8 cellular contexts compared by ENCODE assay signal in genomic region chr1:180154325-180155201, GRCh38. TPM values are rescaled to one million over a fixed set of nuclear protein-coding genes. Genes with fewer than 3 reads are reported as not detected.
A peak's percentile ranks its signal among the peaks of the same experiment; 100 is the strongest.
DNase-seq lines count a peak whose midpoint lies in the region; ATAC-seq and TF ChIP-seq lines count a peak whose summit lies in the region.

QSOX1 (plus strand) TSS chr1:180154869; CDS start chr1:180154908, 39 bp downstream.

- H3K27ac ChIP-seq in coronary artery = peak within 1 kb of the TSS; percentile 79 to 93

- peak within 1 kb of the TSS; percentile 87 for H3K4me3 Mint-ChIP-seq in activated CD4-positive, alpha-beta T cell treated with anti-CD3 and anti-CD28 coated beads, Interleukin-2, amount 10 ng/mL, durations not matched to agents 7 days and 5 days

- no peaks in the 10 kb centered on the region; the same call in 1 of the 2 replicates for H3K36me3 ChIP-seq in BJ (ENCODE audit: control insufficient read depth, insufficient read depth, low read length)

- H3K36me3 Mint-ChIP-seq in activated CD4-positive, alpha-beta T cell treated with anti-CD3 and anti-CD28 coated beads, Interleukin-2, amount 10 ng/mL, durations not matched to agents 7 days and 5 days (ENCODE audit: low read depth) = no peaks in the 10 kb centered on the region

- TF ChIP-seq CTCF in BJ (IDR thresholded peaks at IDR 0.05; ENCODE audit: insufficient read depth, low read depth, low read length) (no peak), coronary artery (IDR thresholded peaks at IDR 0.05) (no peak)

- DNase-seq in BJ (ENCODE audit: low read depth) (no peak), GM19238 (ENCODE audit: insufficient read length, low spot score) (peak; percentile 97), NCI-H510A treated with DMSO at 0.1 percent for 48 hours (lab: John Stamatoyannopoulos, UW) (peak; percentile 51), coronary artery (ENCODE audit: low spot score) (peak; percentile 93), left kidney (ENCODE audit: low read depth, low spot score) (peak; percentile 93)
- DNase-seq in activated CD4-positive, alpha-beta T cell treated with anti-CD3 and anti-CD28 coated beads, Interleukin-2, amount 10 ng/mL, durations not matched to agents 7 days and 5 days = peak; percentile 89
- DNase-seq in stimulated activated CD4-positive, alpha-beta T cell treated with anti-CD3 and anti-CD28 coated beads, Interleukin-2, amount 100 ng/mL, for 24 hours = peak; percentile 86 to 87

- H3K9me3 Mint-ChIP-seq in activated CD4-positive, alpha-beta T cell treated with anti-CD3 and anti-CD28 coated beads, Interleukin-2, amount 10 ng/mL, durations not matched to agents 7 days and 5 days = no peaks in the 10 kb centered on the region

- H3K4me3 ChIP-seq in BJ (ENCODE audit: low read depth, low read length) (peak within 1 kb of the TSS; percentile 71), coronary artery (peak within 1 kb of the TSS; percentile 99)

- H3K4me1 Mint-ChIP-seq in activated CD4-positive, alpha-beta T cell treated with anti-CD3 and anti-CD28 coated beads, Interleukin-2, amount 10 ng/mL, durations not matched to agents 7 days and 5 days = peaks cover 28% of the 10 kb centered on the region

- ATAC-seq in HG03439 (IDR thresholded peaks at IDR 0.05; ENCODE audit: unreplicated experiment) = peak; percentile 93

- peak within 1 kb of the TSS; percentile 92 for H3K27ac Mint-ChIP-seq in activated CD4-positive, alpha-beta T cell treated with anti-CD3 and anti-CD28 coated beads, Interleukin-2, amount 10 ng/mL, durations not matched to agents 7 days and 5 days

- H3K27me3 ChIP-seq in BJ (ENCODE audit: control insufficient read depth, insufficient read depth, low read length) = no peaks in the 10 kb centered on the region

- CTCF ChIA-PET in BJ (lab: Yijun Ruan, JAX) = interaction anchor here (0.6 to 0.8 kb wide), 2 partner anchors 24 to 82 kb away, joined by 3 read pairs; no protein-coding TSS in a partner anchor
- CTCF ChIA-PET in activated CD4-positive, alpha-beta T cell treated with anti-CD3 and anti-CD28 coated beads, Interleukin-2, amount 10 ng/mL, durations not matched to agents 7 days and 5 days (lab: Charles Lee) = interaction anchor here (1.1 to 1.2 kb wide), 3 partner anchors 11 to 24 kb away, joined by 3 to 4 read pairs (median 4); no protein-coding TSS in a partner anchor

- no peaks in the 10 kb centered on the region for H3K27me3 Mint-ChIP-seq in activated CD4-positive, alpha-beta T cell treated with anti-CD3 and anti-CD28 coated beads, Interleukin-2, amount 10 ng/mL, durations not matched to agents 7 days and 5 days

- POLR2A ChIA-PET in BJ (lab: Charles Lee) = interaction anchor here (0.6 kb wide), 2 partner anchors 38 to 272 kb away, joined by 6 to 7 read pairs; no protein-coding TSS in a partner anchor
- POLR2A ChIA-PET in activated CD4-positive, alpha-beta T cell treated with anti-CD3 and anti-CD28 coated beads, Interleukin-2, amount 10 ng/mL, durations not matched to agents 7 days and 5 days (lab: Charles Lee) = no interaction called here

RNA-seq across cellular contexts. Expression of gene QSOX1, which starts in this region (rescaled TPM):
- polyA plus RNA-seq in BJ (2011; rRNA removed) = 240 and 503 TPM in 2 replicates
- 70.4 and 75.4 TPM in 2 replicates for polyA minus RNA-seq in BJ (2011; rRNA and poly(A)+ RNA removed)
- total RNA-seq in activated CD4-positive, alpha-beta T cell treated with anti-CD3 and anti-CD28 coated beads, Interleukin-2, amount 10 ng/mL, durations not matched to agents 7 days and 5 days = 10 to 100 TPM; 18.5 to 23.5 TPM
